16 cellular contexts compared by ENCODE assay signal in genomic region chr3:82618594-82618993, GRCh38.
DNase-seq lines count a peak whose midpoint lies in the region; TF ChIP-seq lines count a peak whose summit lies in the region.
"Had no signal": no experiment of that assay in that cellular context is flagged by ENCODE, and none has a peak within 500 bp of the region (broad histone marks: within the 10 kb centered on the region; RNA-seq: fewer than 3 reads in every experiment).

No MANE protein-coding gene starts in this region.

- H3K9me2 ChIP-seq in SU-DHL-6 (replicated peaks; ENCODE audit: insufficient read depth, low read length): no peaks in the 10 kb centered on the region

- peak overlapping the region; percentile 8 for H2AFZ ChIP-seq in SU-DHL-6 (ENCODE audit: low read depth, low read length, severe bottlenecking)
- H2AFZ ChIP-seq: GM23248 had no signal

- no peaks in the 10 kb centered on the region for H3K27me3 ChIP-seq in SU-DHL-6 (ENCODE audit: low read length)
- H3K27me3 ChIP-seq: BE2C; BLaER1 treated with 17β-estradiol and CSF1 and Interleukin-3, amounts not matched to agents 10 nM and 100 nM had no signal

- no peak for TF ChIP-seq CTCF in SU-DHL-6 (IDR thresholded peaks at IDR 0.05; ENCODE audit: insufficient read depth, low read length, poor library complexity, severe bottlenecking)

- H3K4me3 ChIP-seq in SU-DHL-6 (ENCODE audit: insufficient read depth, low read length, poor library complexity, severe bottlenecking): no peak overlapping the region
- H3K4me3 ChIP-seq: BLaER1 treated with 17β-estradiol and CSF1 and Interleukin-3, amounts not matched to agents 10 nM and 100 nM; GM23248 had no signal

- peaks cover 8% of the 10 kb centered on the region; the same call in 1 of the 2 replicates for H3K9me3 ChIP-seq in SU-DHL-6 (ENCODE audit: insufficient read depth, low read length)
- H3K9me3 ChIP-seq: BE2C had no signal

- H3F3A ChIP-seq in SU-DHL-6 (ENCODE audit: insufficient read depth): no peaks in the 10 kb centered on the region

- H3K36me3 ChIP-seq in SU-DHL-6 (ENCODE audit: low read length): no peaks in the 10 kb centered on the region
- H3K36me3 ChIP-seq: BE2C; BLaER1 treated with 17β-estradiol and CSF1 and Interleukin-3, amounts not matched to agents 10 nM and 100 nM had no signal

- no peaks in the 10 kb centered on the region for H4K20me1 ChIP-seq in SU-DHL-6 (ENCODE audit: low read depth, low read length)
- H4K20me1 ChIP-seq: BLaER1 treated with 17β-estradiol and CSF1 and Interleukin-3, amounts not matched to agents 10 nM and 100 nM had no signal

- no peak overlapping the region for H3K9ac ChIP-seq in SU-DHL-6 (ENCODE audit: low read length)
- H3K9ac ChIP-seq: BLaER1 treated with 17β-estradiol and CSF1 and Interleukin-3, amounts not matched to agents 10 nM and 100 nM; GM23248 had no signal

- H3K27ac ChIP-seq in SU-DHL-6 (ENCODE audit: low read depth, low read length): no peak overlapping the region
- H3K27ac ChIP-seq: 22Rv1; BLaER1 treated with 17β-estradiol and CSF1 and Interleukin-3, amounts not matched to agents 10 nM and 100 nM; GM23248 had no signal

- DNase-seq in DMS53 (lab: John Stamatoyannopoulos, UW) (peak; percentile 6), DMS53 treated with DMSO at 0.1 percent for 48 hours (lab: John Stamatoyannopoulos, UW; ENCODE audit: unreplicated experiment) (no peak), NCI-H146 (lab: John Stamatoyannopoulos, UW) (peak; percentile 44), AML-193 (lab: John Stamatoyannopoulos, UW) (no peak)
- no peak for DNase-seq in activated naive CD4-positive, alpha-beta T cell treated with anti-CD3 and anti-CD28 coated beads, Interleukin-2, amount 50 U/mL, for 16 hours
- DNase-seq: BE2C; CD4-positive, alpha-beta T cell; CD8-positive, alpha-beta memory T cell; DMS 273 treated with DMSO at 0.1 percent for 48 hours; DND-41; GM23248; H7; HCEC 1CT had no signal

- H3K79me2 ChIP-seq in SU-DHL-6 (ENCODE audit: insufficient read depth, low read length): no peaks in the 10 kb centered on the region

- no peak overlapping the region for H3K4me2 ChIP-seq in SU-DHL-6 (ENCODE audit: low read depth, low read length, poor library complexity, severe bottlenecking)
- H3K4me2 ChIP-seq: BLaER1 treated with 17β-estradiol and CSF1 and Interleukin-3, amounts not matched to agents 10 nM and 100 nM had no signal

Comparison
In these comparisons a context has a peak if more than half of its experiments do, and no peak if none do; other contexts are left out.
1. DNase-seq: peak in DMS53 (single experiment) and NCI-H146 (single experiment); none in DMS53 treated with DMSO at 0.1 percent for 48 hours (single experiment), AML-193 (0 of 2) and activated naive CD4-positive, alpha-beta T cell treated with anti-CD3 and anti-CD28 coated beads, Interleukin-2, amount 50 U/mL, for 16 hours (single experiment).